In genomic region chr1:32933742-32934322, GRCh38 we compare ENCODE assay signal across 1 cellular context.
TF ChIP-seq lines count a peak whose summit lies in the region.

No MANE protein-coding gene starts in this region.

TF ChIP-seq in HepG2, 621 proteins besides CTCF, POLR2A, EP300 and RAD21 (continued from another document and continues in another):
- TF ChIP-seq REST (IDR thresholded peaks at IDR 0.05; ENCODE audit: borderline replicate concordance in 1 of 2, low read depth in 1 of 2, low read length in 2 of 2) = 0 out of 4 replicates have a peak, but pooled peaks of 1 of the 2 experiments have one; percentile 30
- TF ChIP-seq ZNF3 (CRISPR knock-in tag; IDR thresholded peaks at IDR 0.05) = 0 out of 2 replicates have a peak, but pooled peaks have one; percentile 41
- TF ChIP-seq NFRKB (IDR thresholded peaks at IDR 0.05) = no peak
- TF ChIP-seq ZNF205 (CRISPR knock-in tag; IDR thresholded peaks at IDR 0.05) = 0 out of 2 replicates have a peak, but pooled peaks have one; percentile 33
- TF ChIP-seq POGZ (CRISPR knock-in tag; IDR thresholded peaks at IDR 0.05) = peak; percentile 59; the same call in 1 of the 2 replicates
- no peak for TF ChIP-seq TCF7L2 (IDR thresholded peaks at IDR 0.05; ENCODE audit: low read depth, low read length)
- no peak for TF ChIP-seq ZBTB4 (CRISPR knock-in tag; IDR thresholded peaks at IDR 0.05; ENCODE audit: borderline replicate concordance)
- peak; percentile 63; the same call in 1 of the 2 replicates for TF ChIP-seq MLX (CRISPR knock-in tag; IDR thresholded peaks at IDR 0.05)
- no peak for TF ChIP-seq ZNF530 (CRISPR knock-in tag; IDR thresholded peaks at IDR 0.05; ENCODE audit: low read depth)
- TF ChIP-seq NR2F1 (CRISPR knock-in tag; IDR thresholded peaks at IDR 0.05) = no peak
- no peak; the same call in 1 of the 2 replicates for TF ChIP-seq KLF11 (CRISPR knock-in tag; IDR thresholded peaks at IDR 0.05)
- no peak for TF ChIP-seq NCOA5 (CRISPR knock-in tag; IDR thresholded peaks at IDR 0.05)
- TF ChIP-seq GATA4 (IDR thresholded peaks at IDR 0.05; ENCODE audit: borderline replicate concordance, low read depth) = peak; percentile 88; the same call in 1 of the 2 replicates
- peak; percentile 68; the same call in 1 of the 2 replicates for TF ChIP-seq ZNF331 (CRISPR knock-in tag; IDR thresholded peaks at IDR 0.05)
- TF ChIP-seq AHDC1 (CRISPR knock-in tag; IDR thresholded peaks at IDR 0.05; ENCODE audit: borderline replicate concordance) = peak; percentile 82; the same call in 1 of the 2 replicates
- no peak for TF ChIP-seq XBP1 (CRISPR knock-in tag; IDR thresholded peaks at IDR 0.05)
- no peak for TF ChIP-seq TBL1XR1 (IDR thresholded peaks at IDR 0.05; ENCODE audit: borderline replicate concordance, low read length, partially characterized antibody)
- TF ChIP-seq ZNF710 (CRISPR knock-in tag; IDR thresholded peaks at IDR 0.05; ENCODE audit: borderline replicate concordance) = peak; percentile 94
- no peak for TF ChIP-seq CHD2 (IDR thresholded peaks at IDR 0.05; ENCODE audit: low read depth, low read length)
- no peak for TF ChIP-seq NRL (CRISPR knock-in tag; IDR thresholded peaks at IDR 0.05; ENCODE audit: borderline replicate concordance)
- TF ChIP-seq SUZ12 (IDR thresholded peaks at IDR 0.05; ENCODE audit: low read depth, low read length) = no peak
- TF ChIP-seq ZNF567 (CRISPR knock-in tag; IDR thresholded peaks at IDR 0.05; ENCODE audit: borderline replicate concordance) = no peak
- no peak for TF ChIP-seq MED8 (CRISPR knock-in tag; IDR thresholded peaks at IDR 0.05; ENCODE audit: insufficient replicate concordance)
- no peak for TF ChIP-seq SRSF4 (IDR thresholded peaks at IDR 0.05; ENCODE audit: low read depth, low read length, poor library complexity, severe bottlenecking)
- peak; percentile 90 for TF ChIP-seq ZNF878 (CRISPR knock-in tag; IDR thresholded peaks at IDR 0.05)
- TF ChIP-seq ZNF580 (CRISPR knock-in tag; IDR thresholded peaks at IDR 0.05; ENCODE audit: borderline replicate concordance, low read depth) = peak; percentile 55; the same call in 1 of the 2 replicates
- TF ChIP-seq MAFG (CRISPR knock-in tag; IDR thresholded peaks at IDR 0.05) = no peak
- TF ChIP-seq ZNF556 (CRISPR knock-in tag; IDR thresholded peaks at IDR 0.05; ENCODE audit: borderline replicate concordance) = 0 out of 2 replicates have a peak, but pooled peaks have one; percentile 70
- TF ChIP-seq UBTF (CRISPR knock-in tag; IDR thresholded peaks at IDR 0.05) = peak; percentile 21; the same call in 1 of the 2 replicates
